ENCODE assay signal across 16 cellular contexts in the genomic region with DNA sequence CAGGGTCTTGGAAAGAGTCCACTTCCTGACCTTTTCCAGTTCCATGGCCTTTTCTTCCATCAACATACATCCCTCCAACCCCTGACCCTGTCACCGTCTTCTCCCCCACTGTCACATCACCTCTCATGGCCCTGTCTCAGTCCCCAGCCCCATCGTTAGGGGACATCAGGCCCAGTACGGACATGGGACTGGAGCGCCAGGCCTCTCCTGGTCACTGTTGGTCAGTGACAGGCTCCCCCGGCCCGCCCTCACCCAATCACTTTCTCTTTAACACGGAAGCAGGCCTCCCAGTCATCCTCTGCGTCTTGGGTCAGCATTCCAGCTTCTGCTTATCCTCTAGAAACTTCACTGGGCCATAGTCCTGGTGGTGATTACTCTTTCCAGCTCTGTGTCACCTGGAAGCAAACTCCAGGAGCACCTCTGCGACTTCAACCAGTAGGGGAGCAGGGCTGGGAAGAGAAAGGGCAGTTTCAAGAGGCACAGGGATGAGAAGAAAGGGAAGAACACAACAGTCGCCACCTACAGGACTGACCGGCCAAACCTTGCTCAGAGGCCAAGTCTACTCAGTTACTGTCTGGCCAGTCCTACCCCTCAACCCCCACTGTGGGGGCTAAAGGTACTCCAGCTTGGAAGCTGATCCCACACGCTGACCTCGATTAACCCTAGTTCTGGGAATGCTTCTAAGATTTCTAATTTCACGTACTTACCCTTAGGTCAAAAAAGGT. TPM values are rescaled to one million over a fixed set of nuclear protein-coding genes. Genes with fewer than 3 reads are reported as not detected.
DNase-seq lines count a peak whose midpoint lies in the region; FAIRE-seq and TF ChIP-seq lines count a peak whose summit lies in the region.
"Had no signal": no experiment of that assay in that cellular context is flagged by ENCODE, and none has a peak within 500 bp of the region (broad histone marks: within the 10 kb centered on the region; RNA-seq: fewer than 3 reads in every experiment).

No MANE protein-coding gene starts in this region.

- H3K27me3 ChIP-seq in GM06990 (replicated peaks; ENCODE audit: control insufficient read depth, insufficient read depth, low read length), result no peaks in the 10 kb centered on the region
- H3K27me3 ChIP-seq in brain microvascular endothelial cell (replicated peaks), result no peaks in the 10 kb centered on the region
- H3K27me3 ChIP-seq in neural progenitor cell, result no peaks in the 10 kb centered on the region
- H3K27me3 ChIP-seq: breast epithelium, heart left ventricle had no signal

- H3K36me3 Mint-ChIP-seq in neural progenitor cell, result no peaks in the 10 kb centered on the region

- H3K4me3 ChIP-seq in GM06990 (replicated peaks; ENCODE audit: low read depth, low read length) (no peak overlapping the region), brain microvascular endothelial cell (ENCODE audit: low read depth, low read length) (no peak overlapping the region), neural progenitor cell (no peak overlapping the region), kidney (ENCODE audit: low read length in 2 of 2) (no peak overlapping the region)
- H3K4me3 ChIP-seq: breast epithelium, heart left ventricle, lower lobe of right lung, smooth muscle cell had no signal

- H3K79me2 ChIP-seq in neural progenitor cell (ENCODE audit: low read depth), result no peaks in the 10 kb centered on the region

- no peak overlapping the region for H3K4me2 ChIP-seq in neural progenitor cell
- H3K4me2 ChIP-seq: smooth muscle cell had no signal

- H3K27ac Mint-ChIP-seq in neural progenitor cell, result no peak overlapping the region

- H3K27me3 Mint-ChIP-seq in neural progenitor cell (ENCODE audit: insufficient read depth, low read depth), result peaks cover 9% of the 10 kb centered on the region

- TF ChIP-seq CTCF in GM06990 (IDR thresholded peaks at IDR 0.05; ENCODE audit: insufficient read depth, low read length, poor library complexity, severe bottlenecking), result peak; percentile 19
- peak; percentile 26 for TF ChIP-seq CTCF in brain microvascular endothelial cell (IDR thresholded peaks at IDR 0.05; ENCODE audit: low read depth, low read length, missing control alignments)
- TF ChIP-seq CTCF in neural progenitor cell (IDR thresholded peaks at IDR 0.05), result peak; percentile 24
- TF ChIP-seq CTCF in kidney (IDR thresholded peaks at IDR 0.05; ENCODE audit: borderline replicate concordance, extremely low read depth, insufficient read depth), result no peak
- no peak for TF ChIP-seq CTCF in GM13976 (IDR thresholded peaks at IDR 0.05; ENCODE audit: borderline replicate concordance, control extremely low read depth, extremely low read depth, insufficient read depth, missing control alignments)

- H2AFZ ChIP-seq in neural progenitor cell (replicated peaks), result peak overlapping the region; percentile 34

- DNase-seq in GM06990 (ENCODE audit: extremely low read depth, insufficient read length) (no peak), HT-29 (ENCODE audit: low spot score) (peak; percentile 33), brain microvascular endothelial cell (no peak), neural progenitor cell (ENCODE audit: low spot score) (peak; percentile 22), kidney (no peak), GM13976 (ENCODE audit: low spot score) (no peak), kidney tubule cell (ENCODE audit: low spot score) (no peak)
- DNase-seq: activated CD4-positive, alpha-beta T cell treated with anti-CD3 and anti-CD28 coated beads, Interleukin-2, amount 50 U/mL, for 1 hour; activated effector memory CD4-positive, alpha-beta T cell treated with Interleukin-2 at 50 U/mL for 16 hours; CD8-positive, alpha-beta T cell; heart left ventricle; lower lobe of right lung; NK-92 treated with Interleukin-12 subunit alpha and Interleukin-12 subunit beta, amount 100 ng/mL, for 24 hours had no signal

- H3K27ac ChIP-seq in brain microvascular endothelial cell, result no peak overlapping the region
- H3K27ac ChIP-seq in neural progenitor cell, result no peak overlapping the region
- H3K27ac ChIP-seq in kidney (ENCODE audit: low read depth in 2 of 2, low read length in 2 of 2), result no peak overlapping the region
- H3K27ac ChIP-seq: breast epithelium, heart left ventricle, lower lobe of right lung had no signal

- H3K9me3 Mint-ChIP-seq in neural progenitor cell, result no peaks in the 10 kb centered on the region
- H3K9me3 Mint-ChIP-seq: CD8-positive, alpha-beta T cell; nephron had no signal

- H3K4me1 ChIP-seq in neural progenitor cell (peaks cover 6% of the 10 kb centered on the region), kidney (ENCODE audit: control insufficient read depth in 1 of 2, insufficient read depth in 1 of 2, low read depth in 1 of 2, low read length in 2 of 2) (no peaks in the 10 kb centered on the region)
- H3K4me1 ChIP-seq: breast epithelium, heart left ventricle, lower lobe of right lung had no signal

- H3K9ac ChIP-seq in neural progenitor cell (no peak overlapping the region), kidney (ENCODE audit: low read length in 2 of 2) (no peak overlapping the region)

- in situ Hi-C loops in brain microvascular endothelial cell (cut with HindIII; ENCODE audit: low pct_ligation_motif_present, low sequenced_read_pairs), result no loop called here
- in situ Hi-C loops in GM13976 (cut with MboI; ENCODE audit: low sequenced_read_pairs, unreplicated experiment), result no loop called here

- intact Hi-C loops in kidney (cut with DNase I), result no loop called here

- no peak for FAIRE-seq in kidney (lab: Jason Lieb, UNC)

- H3F3A ChIP-seq in neural progenitor cell (ENCODE audit: low read depth), result no peaks in the 10 kb centered on the region

- H3K4me3 Mint-ChIP-seq in neural progenitor cell, result no peak overlapping the region
- H3K4me3 Mint-ChIP-seq: CD8-positive, alpha-beta T cell; nephron had no signal

- H3K9me3 ChIP-seq in neural progenitor cell (ENCODE audit: low read depth) (no peaks in the 10 kb centered on the region), kidney (ENCODE audit: control insufficient read depth in 1 of 2, low read length in 2 of 2) (no peaks in the 10 kb centered on the region)
- H3K9me3 ChIP-seq: breast epithelium, heart left ventricle, lower lobe of right lung had no signal

- H3K36me3 ChIP-seq in GM06990 (ENCODE audit: control insufficient read depth, insufficient read depth, low read length), result peaks cover 14% of the 10 kb centered on the region
- H3K36me3 ChIP-seq in brain microvascular endothelial cell (replicated peaks), result no peaks in the 10 kb centered on the region
- no peaks in the 10 kb centered on the region for H3K36me3 ChIP-seq in neural progenitor cell
- no peaks in the 10 kb centered on the region for H3K36me3 ChIP-seq in kidney (ENCODE audit: control insufficient read depth in 1 of 2, insufficient read depth in 2 of 2, low read length in 2 of 2)
- H3K36me3 ChIP-seq: breast epithelium had no signal

- no peaks in the 10 kb centered on the region for H4K20me1 ChIP-seq in neural progenitor cell (ENCODE audit: low read depth)

- H3K4me1 Mint-ChIP-seq in neural progenitor cell, result peaks cover 3% of the 10 kb centered on the region

RNA-seq across cellular contexts. Expression of gene ICAM2, which starts 15.9 kb away (rescaled TPM):
- 0.21 and 0.64 TPM in 2 replicates for total RNA-seq in HT-29 (2014; rRNA removed; shearing (Covaris generic))
- total RNA-seq in neural progenitor cell (ENCODE audit: low replicate concordance) (not detected in 2 replicates), kidney (38.8 TPM)
- 55.8 TPM for polyA plus RNA-seq in kidney (ENCODE audit: insufficient read depth, low read depth, low replicate concordance)
- total RNA-seq: smooth muscle cell had no signal

RNA-seq across cellular contexts. Expression of gene PRR29, which starts 38.2 kb away (rescaled TPM):
- 0.10 TPM in 1 of 2 replicates, not detected in the other for total RNA-seq in HT-29 (2014; rRNA removed; shearing (Covaris generic))
- total RNA-seq in neural progenitor cell (ENCODE audit: low replicate concordance) (0.95 and 1.5 TPM in 2 replicates), kidney (4.4 TPM)
- 1.2 TPM for polyA plus RNA-seq in kidney (ENCODE audit: insufficient read depth, low read depth, low replicate concordance)
- total RNA-seq: smooth muscle cell had no signal

Comparison
In these comparisons a context has a peak if more than half of its experiments do, and no peak if none do; other contexts are left out.
1. DNase-seq: peak in HT-29 (single experiment) and neural progenitor cell (single experiment); none in GM06990 (single experiment), brain microvascular endothelial cell (single experiment), kidney (single experiment), GM13976 (single experiment) and kidney tubule cell (single experiment).
2. CTCF ChIP-seq: peak in GM06990 (single experiment), brain microvascular endothelial cell (single experiment) and neural progenitor cell (single experiment); none in kidney (single experiment) and GM13976 (single experiment).
3. RNA of gene ICAM2, which starts 15.9 kb away (total RNA-seq): 38.8 TPM in kidney (single experiment); 0.21 to 0.64 TPM in HT-29 and not detected in neural progenitor cell; every median in the first group is over 10 times any median in the second.